In genomic region chr13:48126944-48127814, GRCh38 we compare ENCODE assay signal across 8 cellular contexts. TPM values are rescaled to one million over a fixed set of nuclear protein-coding genes. Genes with fewer than 3 reads are reported as not detected.
DNase-seq lines count a peak whose midpoint lies in the region; FAIRE-seq and TF ChIP-seq lines count a peak whose summit lies in the region.

No MANE protein-coding gene starts in this region.

- H3K9ac ChIP-seq in OCI-LY3 (ENCODE audit: low read length): no peak overlapping the region

- TF ChIP-seq CTCF in OCI-LY3 (IDR thresholded peaks at IDR 0.05; ENCODE audit: low read depth, low read length) (peak; percentile 91), foreskin fibroblast (IDR thresholded peaks at IDR 0.05; ENCODE audit: low read depth, low read length) (peak; percentile 66)

- H3K79me2 ChIP-seq in OCI-LY3 (ENCODE audit: low read length): no peaks in the 10 kb centered on the region

- peaks cover 9% of the 10 kb centered on the region for H3K4me1 ChIP-seq in OCI-LY3 (ENCODE audit: low read length)
- H3K4me1 ChIP-seq in neuron (ENCODE audit: insufficient read depth, low read length): peaks cover 5% of the 10 kb centered on the region

- H3K4me3 Mint-ChIP-seq in activated T-helper 2 cell treated with anti-CD3 and anti-CD28 coated beads, Interferon-gamma antibody, Interleukin-2, Interleukin-4, amounts not matched to agents 10 μg/mL and 5 μg/mL and 100 μg/mL, durations not matched to agents 14 hours and 24 hours and 36 hours (ENCODE audit: low read depth): no peak overlapping the region

- H3K27me3 ChIP-seq in OCI-LY3 (ENCODE audit: low read depth, low read length): peaks cover 44% of the 10 kb centered on the region
- no peaks in the 10 kb centered on the region for H3K27me3 ChIP-seq in neuron (ENCODE audit: insufficient read depth, low read length)

- DNase-seq in AG08395 (ENCODE audit: low spot score) (peak; percentile 73), GM12892 (ENCODE audit: insufficient read length) (peak; percentile 13), HT1080 (ENCODE audit: low read depth) (peak; percentile 65), foreskin fibroblast (peak; percentile 21 to 67), NCI-H128 (lab: John Stamatoyannopoulos, UW; ENCODE audit: unreplicated experiment) (no peak)
- DNase-seq in activated T-helper 2 cell treated with anti-CD3 and anti-CD28 coated beads, Interferon-gamma antibody, Interleukin-2, Interleukin-4, amounts not matched to agents 10 μg/mL and 5 μg/mL and 100 μg/mL, durations not matched to agents 14 hours and 24 hours and 36 hours (ENCODE audit: low spot score): peak; percentile 14

- TF ChIP-seq POLR2A in GM12892 (IDR thresholded peaks at IDR 0.05; ENCODE audit: low read depth, low read length): no peak

- H3K36me3 ChIP-seq in OCI-LY3 (replicated peaks; ENCODE audit: low read depth, low read length) (no peaks in the 10 kb centered on the region), neuron (ENCODE audit: insufficient read depth, low read length) (no peaks in the 10 kb centered on the region)

- FAIRE-seq in GM12892 (lab: Jason Lieb, UNC): peak; percentile 78

- H2AFZ ChIP-seq in OCI-LY3 (ENCODE audit: low read depth, low read length) (no peak overlapping the region), neuron (ENCODE audit: low read depth, low read length) (peak overlapping the region; percentile 12)

- no peaks in the 10 kb centered on the region for H3K9me3 Mint-ChIP-seq in activated T-helper 2 cell treated with anti-CD3 and anti-CD28 coated beads, Interferon-gamma antibody, Interleukin-2, Interleukin-4, amounts not matched to agents 10 μg/mL and 5 μg/mL and 100 μg/mL, durations not matched to agents 14 hours and 24 hours and 36 hours

- peaks cover 9% of the 10 kb centered on the region for H3K4me1 Mint-ChIP-seq in activated T-helper 2 cell treated with anti-CD3 and anti-CD28 coated beads, Interferon-gamma antibody, Interleukin-2, Interleukin-4, amounts not matched to agents 10 μg/mL and 5 μg/mL and 100 μg/mL, durations not matched to agents 14 hours and 24 hours and 36 hours (ENCODE audit: low read depth)

- no peaks in the 10 kb centered on the region for H4K20me1 ChIP-seq in OCI-LY3 (ENCODE audit: insufficient read depth, low read length)

- H3K4me2 ChIP-seq in OCI-LY3 (ENCODE audit: low read length): peak overlapping the region; percentile 47

- H3K27ac Mint-ChIP-seq in activated T-helper 2 cell treated with anti-CD3 and anti-CD28 coated beads, Interferon-gamma antibody, Interleukin-2, Interleukin-4, amounts not matched to agents 10 μg/mL and 5 μg/mL and 100 μg/mL, durations not matched to agents 14 hours and 24 hours and 36 hours: no peak overlapping the region

- peaks cover 10% of the 10 kb centered on the region for H3K27me3 Mint-ChIP-seq in activated T-helper 2 cell treated with anti-CD3 and anti-CD28 coated beads, Interferon-gamma antibody, Interleukin-2, Interleukin-4, amounts not matched to agents 10 μg/mL and 5 μg/mL and 100 μg/mL, durations not matched to agents 14 hours and 24 hours and 36 hours (ENCODE audit: low read depth)

- H3K4me3 ChIP-seq in OCI-LY3 (ENCODE audit: low read length): no peak overlapping the region; the same call in 1 of the 2 replicates
- no peak overlapping the region for H3K4me3 ChIP-seq in foreskin fibroblast (ENCODE audit: low read depth in 1 of 2, low read length in 2 of 2)
- H3K4me3 ChIP-seq in neuron (ENCODE audit: low read length): no peak overlapping the region

- H3K36me3 Mint-ChIP-seq in activated T-helper 2 cell treated with anti-CD3 and anti-CD28 coated beads, Interferon-gamma antibody, Interleukin-2, Interleukin-4, amounts not matched to agents 10 μg/mL and 5 μg/mL and 100 μg/mL, durations not matched to agents 14 hours and 24 hours and 36 hours (ENCODE audit: low read depth): no peaks in the 10 kb centered on the region

- no peak overlapping the region for H3K27ac ChIP-seq in OCI-LY3 (ENCODE audit: low read length)

- intact Hi-C loops in activated T-helper 2 cell treated with anti-CD3 and anti-CD28 coated beads, Interferon-gamma antibody, Interleukin-2, Interleukin-4, amounts not matched to agents 10 μg/mL and 5 μg/mL and 100 μg/mL, durations not matched to agents 14 hours and 24 hours and 36 hours (cut with micrococcal nuclease): loop anchor here (1.0 to 5.0 kb wide), 4 partner anchors 107 to 642 kb away; partner anchors contain the start of gene RB1

- H3K9me3 ChIP-seq in OCI-LY3 (ENCODE audit: insufficient read depth, low read length) (no peaks in the 10 kb centered on the region), neuron (ENCODE audit: low read length) (no peaks in the 10 kb centered on the region)

RNA-seq across cellular contexts. Expression of gene MED4, which starts 32.3 kb away (rescaled TPM):
- 52.6 TPM for polyA plus RNA-seq in GM12892 (2012; ENCODE audit: missing spikeins)
- total RNA-seq in HT1080 (2014; rRNA removed; shearing (Covaris generic)): 45.3 and 48.1 TPM in 2 replicates
- 58.8 and 61.3 TPM in 2 replicates for polyA plus RNA-seq in HT1080 (2015; cell fraction: cytosol; rRNA removed)
- polyA plus RNA-seq in HT1080 (2015; cell fraction: nucleus; rRNA removed): 29.5 and 29.9 TPM in 2 replicates
- total RNA-seq in activated T-helper 2 cell treated with anti-CD3 and anti-CD28 coated beads, Interferon-gamma antibody, Interleukin-2, Interleukin-4, amounts not matched to agents 10 μg/mL and 5 μg/mL and 100 μg/mL, durations not matched to agents 14 hours and 24 hours and 36 hours: 56.1 and 56.3 TPM in 2 replicates
